ENCODE assay signal across 1 cellular context in the genomic region with DNA sequence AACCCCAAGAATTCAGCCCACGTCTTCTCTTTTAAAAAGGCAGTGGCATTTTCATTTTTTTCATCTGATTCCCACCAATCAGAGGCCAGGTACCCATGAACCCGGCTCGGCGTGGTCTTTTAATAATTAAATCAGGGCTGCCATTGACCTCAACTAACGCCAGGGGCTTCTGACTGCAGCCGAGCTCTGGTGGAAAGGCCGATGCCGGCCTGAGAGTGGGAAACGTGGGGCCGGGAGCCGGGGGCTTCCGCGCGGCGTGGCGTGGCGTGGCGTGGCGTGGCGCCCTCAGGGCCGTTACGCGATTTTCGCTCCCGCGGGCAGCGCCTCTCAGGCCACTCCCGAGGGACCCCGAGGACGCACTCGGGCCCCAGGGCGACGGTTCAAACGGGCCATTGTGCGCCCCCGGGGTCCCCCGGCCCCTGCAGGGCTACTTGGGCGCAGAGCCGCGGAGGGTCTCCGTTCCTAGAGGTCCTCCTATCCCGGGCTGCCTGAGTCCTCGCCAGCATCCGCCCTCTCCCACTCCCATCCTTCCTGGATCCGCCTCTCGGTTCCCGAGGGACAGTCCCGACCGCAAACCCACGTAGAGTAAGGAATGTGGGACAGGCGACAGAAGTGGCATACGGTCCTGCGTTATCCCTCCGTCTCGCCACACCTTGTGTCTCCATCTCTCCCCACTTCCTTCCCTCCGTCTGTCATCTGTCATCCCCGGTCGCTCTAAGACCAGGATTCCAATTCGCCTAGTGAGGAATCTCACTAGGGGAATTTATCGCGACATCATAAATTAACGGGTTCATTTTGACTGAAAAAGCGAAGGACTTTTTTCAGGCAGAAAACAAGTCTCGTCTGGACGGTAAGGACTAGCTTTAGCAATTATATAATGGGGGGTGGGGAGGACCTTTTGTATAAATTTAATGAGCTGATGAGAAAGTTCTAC.
TF ChIP-seq lines count a peak whose summit lies in the region.

No MANE protein-coding gene starts in this region.

TF ChIP-seq in HepG2, 621 proteins besides CTCF, POLR2A, EP300 and RAD21 (continued from another document and continues in another):
- TF ChIP-seq, protein P1, sequence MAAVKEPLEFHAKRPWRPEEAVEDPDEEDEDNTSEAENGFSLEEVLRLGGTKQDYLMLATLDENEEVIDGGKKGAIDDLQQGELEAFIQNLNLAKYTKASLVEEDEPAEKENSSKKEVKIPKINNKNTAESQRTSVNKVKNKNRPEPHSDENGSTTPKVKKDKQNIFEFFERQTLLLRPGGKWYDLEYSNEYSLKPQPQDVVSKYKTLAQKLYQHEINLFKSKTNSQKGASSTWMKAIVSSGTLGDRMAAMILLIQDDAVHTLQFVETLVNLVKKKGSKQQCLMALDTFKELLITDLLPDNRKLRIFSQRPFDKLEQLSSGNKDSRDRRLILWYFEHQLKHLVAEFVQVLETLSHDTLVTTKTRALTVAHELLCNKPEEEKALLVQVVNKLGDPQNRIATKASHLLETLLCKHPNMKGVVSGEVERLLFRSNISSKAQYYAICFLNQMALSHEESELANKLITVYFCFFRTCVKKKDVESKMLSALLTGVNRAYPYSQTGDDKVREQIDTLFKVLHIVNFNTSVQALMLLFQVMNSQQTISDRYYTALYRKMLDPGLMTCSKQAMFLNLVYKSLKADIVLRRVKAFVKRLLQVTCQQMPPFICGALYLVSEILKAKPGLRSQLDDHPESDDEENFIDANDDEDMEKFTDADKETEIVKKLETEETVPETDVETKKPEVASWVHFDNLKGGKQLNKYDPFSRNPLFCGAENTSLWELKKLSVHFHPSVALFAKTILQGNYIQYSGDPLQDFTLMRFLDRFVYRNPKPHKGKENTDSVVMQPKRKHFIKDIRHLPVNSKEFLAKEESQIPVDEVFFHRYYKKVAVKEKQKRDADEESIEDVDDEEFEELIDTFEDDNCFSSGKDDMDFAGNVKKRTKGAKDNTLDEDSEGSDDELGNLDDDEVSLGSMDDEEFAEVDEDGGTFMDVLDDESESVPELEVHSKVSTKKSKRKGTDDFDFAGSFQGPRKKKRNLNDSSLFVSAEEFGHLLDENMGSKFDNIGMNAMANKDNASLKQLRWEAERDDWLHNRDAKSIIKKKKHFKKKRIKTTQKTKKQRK (IDR thresholded peaks at IDR 0.05; ENCODE audit: low read length), result no peak
- no peak for TF ChIP-seq NR2F1 (CRISPR knock-in tag; IDR thresholded peaks at IDR 0.05)
- TF ChIP-seq PRPF4 (IDR thresholded peaks at IDR 0.05; ENCODE audit: low read depth, low read length, poor library complexity, severe bottlenecking), result no peak
- TF ChIP-seq, protein P2, sequence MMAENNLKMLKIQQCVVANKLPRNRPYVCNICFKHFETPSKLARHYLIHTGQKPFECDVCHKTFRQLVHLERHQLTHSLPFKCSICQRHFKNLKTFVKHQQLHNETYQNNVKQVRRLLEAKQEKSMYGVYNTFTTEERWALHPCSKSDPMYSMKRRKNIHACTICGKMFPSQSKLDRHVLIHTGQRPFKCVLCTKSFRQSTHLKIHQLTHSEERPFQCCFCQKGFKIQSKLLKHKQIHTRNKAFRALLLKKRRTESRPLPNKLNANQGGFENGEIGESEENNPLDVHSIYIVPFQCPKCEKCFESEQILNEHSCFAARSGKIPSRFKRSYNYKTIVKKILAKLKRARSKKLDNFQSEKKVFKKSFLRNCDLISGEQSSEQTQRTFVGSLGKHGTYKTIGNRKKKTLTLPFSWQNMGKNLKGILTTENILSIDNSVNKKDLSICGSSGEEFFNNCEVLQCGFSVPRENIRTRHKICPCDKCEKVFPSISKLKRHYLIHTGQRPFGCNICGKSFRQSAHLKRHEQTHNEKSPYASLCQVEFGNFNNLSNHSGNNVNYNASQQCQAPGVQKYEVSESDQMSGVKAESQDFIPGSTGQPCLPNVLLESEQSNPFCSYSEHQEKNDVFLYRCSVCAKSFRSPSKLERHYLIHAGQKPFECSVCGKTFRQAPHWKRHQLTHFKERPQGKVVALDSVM (CRISPR knock-in tag; IDR thresholded peaks at IDR 0.05), result 0 out of 2 replicates have a peak, but pooled peaks have one; percentile 26
- peak; percentile 50; the same call in 1 of the 2 replicates for TF ChIP-seq ZNF776 (CRISPR knock-in tag; IDR thresholded peaks at IDR 0.05)
- no peak for TF ChIP-seq FOXJ3 (CRISPR knock-in tag; IDR thresholded peaks at IDR 0.05; ENCODE audit: borderline replicate concordance)
- peak; percentile 91; the same call in 1 of the 2 replicates for TF ChIP-seq MTA1 (CRISPR knock-in tag; IDR thresholded peaks at IDR 0.05; ENCODE audit: borderline replicate concordance)
- TF ChIP-seq ZNF501 (CRISPR knock-in tag; IDR thresholded peaks at IDR 0.05), result peak; percentile 80
- TF ChIP-seq, protein P3, sequence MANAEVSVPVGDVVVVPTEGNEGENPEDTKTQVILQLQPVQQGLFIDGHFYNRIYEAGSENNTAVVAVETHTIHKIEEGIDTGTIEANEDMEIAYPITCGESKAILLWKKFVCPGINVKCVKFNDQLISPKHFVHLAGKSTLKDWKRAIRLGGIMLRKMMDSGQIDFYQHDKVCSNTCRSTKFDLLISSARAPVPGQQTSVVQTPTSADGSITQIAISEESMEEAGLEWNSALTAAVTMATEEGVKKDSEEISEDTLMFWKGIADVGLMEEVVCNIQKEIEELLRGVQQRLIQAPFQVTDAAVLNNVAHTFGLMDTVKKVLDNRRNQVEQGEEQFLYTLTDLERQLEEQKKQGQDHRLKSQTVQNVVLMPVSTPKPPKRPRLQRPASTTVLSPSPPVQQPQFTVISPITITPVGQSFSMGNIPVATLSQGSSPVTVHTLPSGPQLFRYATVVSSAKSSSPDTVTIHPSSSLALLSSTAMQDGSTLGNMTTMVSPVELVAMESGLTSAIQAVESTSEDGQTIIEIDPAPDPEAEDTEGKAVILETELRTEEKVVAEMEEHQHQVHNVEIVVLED (CRISPR knock-in tag; IDR thresholded peaks at IDR 0.05; ENCODE audit: borderline replicate concordance), result peak; percentile 49; the same call in 1 of the 2 replicates
- no peak for TF ChIP-seq PATZ1 (CRISPR knock-in tag; IDR thresholded peaks at IDR 0.05)
- no peak for TF ChIP-seq ZNF639 (CRISPR knock-in tag; conservative IDR thresholded peaks at IDR 0.05)
- TF ChIP-seq, protein P4, sequence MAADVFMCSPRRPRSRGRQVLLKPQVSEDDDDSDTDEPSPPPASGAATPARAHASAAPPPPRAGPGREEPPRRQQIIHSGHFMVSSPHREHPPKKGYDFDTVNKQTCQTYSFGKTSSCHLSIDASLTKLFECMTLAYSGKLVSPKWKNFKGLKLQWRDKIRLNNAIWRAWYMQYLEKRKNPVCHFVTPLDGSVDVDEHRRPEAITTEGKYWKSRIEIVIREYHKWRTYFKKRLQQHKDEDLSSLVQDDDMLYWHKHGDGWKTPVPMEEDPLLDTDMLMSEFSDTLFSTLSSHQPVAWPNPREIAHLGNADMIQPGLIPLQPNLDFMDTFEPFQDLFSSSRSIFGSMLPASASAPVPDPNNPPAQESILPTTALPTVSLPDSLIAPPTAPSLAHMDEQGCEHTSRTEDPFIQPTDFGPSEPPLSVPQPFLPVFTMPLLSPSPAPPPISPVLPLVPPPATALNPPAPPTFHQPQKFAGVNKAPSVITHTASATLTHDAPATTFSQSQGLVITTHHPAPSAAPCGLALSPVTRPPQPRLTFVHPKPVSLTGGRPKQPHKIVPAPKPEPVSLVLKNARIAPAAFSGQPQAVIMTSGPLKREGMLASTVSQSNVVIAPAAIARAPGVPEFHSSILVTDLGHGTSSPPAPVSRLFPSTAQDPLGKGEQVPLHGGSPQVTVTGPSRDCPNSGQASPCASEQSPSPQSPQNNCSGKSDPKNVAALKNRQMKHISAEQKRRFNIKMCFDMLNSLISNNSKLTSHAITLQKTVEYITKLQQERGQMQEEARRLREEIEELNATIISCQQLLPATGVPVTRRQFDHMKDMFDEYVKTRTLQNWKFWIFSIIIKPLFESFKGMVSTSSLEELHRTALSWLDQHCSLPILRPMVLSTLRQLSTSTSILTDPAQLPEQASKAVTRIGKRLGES (CRISPR knock-in tag; IDR thresholded peaks at IDR 0.05; ENCODE audit: borderline replicate concordance), result no peak
- no peak for TF ChIP-seq ZNF510 (CRISPR knock-in tag; IDR thresholded peaks at IDR 0.05; ENCODE audit: low read depth)
- TF ChIP-seq ZNF550 (CRISPR knock-in tag; IDR thresholded peaks at IDR 0.05; ENCODE audit: borderline replicate concordance), result 0 out of 2 replicates have a peak, but pooled peaks have one; percentile 62
- TF ChIP-seq HDAC2 (CRISPR knock-in tag; IDR thresholded peaks at IDR 0.05), result 0 out of 2 replicates have a peak, but pooled peaks have one; percentile 29
- no peak for TF ChIP-seq ZSCAN30 (CRISPR knock-in tag; IDR thresholded peaks at IDR 0.05)
- peak; percentile 15; the same call in 1 of the 2 replicates for TF ChIP-seq ZFP82 (CRISPR knock-in tag; IDR thresholded peaks at IDR 0.05; ENCODE audit: borderline replicate concordance)
- TF ChIP-seq ZNF792 (CRISPR knock-in tag; IDR thresholded peaks at IDR 0.05), result no peak
- peak; percentile 23; the same call in 1 of the 2 replicates for TF ChIP-seq AKAP8 (CRISPR knock-in tag; IDR thresholded peaks at IDR 0.05)
- TF ChIP-seq POLR2G (IDR thresholded peaks at IDR 0.05; ENCODE audit: low read depth, low read length), result peak; percentile 76
- TF ChIP-seq, protein P5, sequence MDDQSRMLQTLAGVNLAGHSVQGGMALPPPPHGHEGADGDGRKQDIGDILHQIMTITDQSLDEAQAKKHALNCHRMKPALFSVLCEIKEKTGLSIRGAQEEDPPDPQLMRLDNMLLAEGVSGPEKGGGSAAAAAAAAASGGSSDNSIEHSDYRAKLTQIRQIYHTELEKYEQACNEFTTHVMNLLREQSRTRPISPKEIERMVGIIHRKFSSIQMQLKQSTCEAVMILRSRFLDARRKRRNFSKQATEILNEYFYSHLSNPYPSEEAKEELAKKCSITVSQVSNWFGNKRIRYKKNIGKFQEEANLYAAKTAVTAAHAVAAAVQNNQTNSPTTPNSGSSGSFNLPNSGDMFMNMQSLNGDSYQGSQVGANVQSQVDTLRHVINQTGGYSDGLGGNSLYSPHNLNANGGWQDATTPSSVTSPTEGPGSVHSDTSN (CRISPR knock-in tag; IDR thresholded peaks at IDR 0.05; ENCODE audit: borderline replicate concordance), result no peak
- TF ChIP-seq ZBTB26 (CRISPR knock-in tag; IDR thresholded peaks at IDR 0.05; ENCODE audit: borderline replicate concordance), result 0 out of 2 replicates have a peak, but pooled peaks have one; percentile 57
- no peak for TF ChIP-seq ZNF629 (CRISPR knock-in tag; conservative IDR thresholded peaks at IDR 0.05)
- 0 out of 2 replicates have a peak, but pooled peaks have one; percentile 7 for TF ChIP-seq HOXD1 (CRISPR knock-in tag; IDR thresholded peaks at IDR 0.05)
- TF ChIP-seq, protein P6, sequence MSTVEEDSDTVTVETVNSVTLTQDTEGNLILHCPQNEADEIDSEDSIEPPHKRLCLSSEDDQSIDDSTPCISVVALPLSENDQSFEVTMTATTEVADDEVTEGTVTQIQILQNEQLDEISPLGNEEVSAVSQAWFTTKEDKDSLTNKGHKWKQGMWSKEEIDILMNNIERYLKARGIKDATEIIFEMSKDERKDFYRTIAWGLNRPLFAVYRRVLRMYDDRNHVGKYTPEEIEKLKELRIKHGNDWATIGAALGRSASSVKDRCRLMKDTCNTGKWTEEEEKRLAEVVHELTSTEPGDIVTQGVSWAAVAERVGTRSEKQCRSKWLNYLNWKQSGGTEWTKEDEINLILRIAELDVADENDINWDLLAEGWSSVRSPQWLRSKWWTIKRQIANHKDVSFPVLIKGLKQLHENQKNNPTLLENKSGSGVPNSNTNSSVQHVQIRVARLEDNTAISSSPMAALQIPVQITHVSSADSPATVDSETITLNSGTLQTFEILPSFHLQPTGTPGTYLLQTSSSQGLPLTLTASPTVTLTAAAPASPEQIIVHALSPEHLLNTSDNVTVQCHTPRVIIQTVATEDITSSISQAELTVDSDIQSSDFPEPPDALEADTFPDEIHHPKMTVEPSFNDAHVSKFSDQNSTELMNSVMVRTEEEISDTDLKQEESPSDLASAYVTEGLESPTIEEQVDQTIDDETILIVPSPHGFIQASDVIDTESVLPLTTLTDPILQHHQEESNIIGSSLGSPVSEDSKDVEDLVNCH (CRISPR knock-in tag; IDR thresholded peaks at IDR 0.05), result peak; percentile 59; the same call in 1 of the 2 replicates
- no peak for TF ChIP-seq ZNF652 (CRISPR knock-in tag; IDR thresholded peaks at IDR 0.05; ENCODE audit: borderline replicate concordance, low read depth)
- TF ChIP-seq, protein P7, sequence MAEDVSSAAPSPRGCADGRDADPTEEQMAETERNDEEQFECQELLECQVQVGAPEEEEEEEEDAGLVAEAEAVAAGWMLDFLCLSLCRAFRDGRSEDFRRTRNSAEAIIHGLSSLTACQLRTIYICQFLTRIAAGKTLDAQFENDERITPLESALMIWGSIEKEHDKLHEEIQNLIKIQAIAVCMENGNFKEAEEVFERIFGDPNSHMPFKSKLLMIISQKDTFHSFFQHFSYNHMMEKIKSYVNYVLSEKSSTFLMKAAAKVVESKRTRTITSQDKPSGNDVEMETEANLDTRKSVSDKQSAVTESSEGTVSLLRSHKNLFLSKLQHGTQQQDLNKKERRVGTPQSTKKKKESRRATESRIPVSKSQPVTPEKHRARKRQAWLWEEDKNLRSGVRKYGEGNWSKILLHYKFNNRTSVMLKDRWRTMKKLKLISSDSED (CRISPR knock-in tag; IDR thresholded peaks at IDR 0.05), result 0 out of 2 replicates have a peak, but pooled peaks have one; percentile 23
- no peak for TF ChIP-seq NBN (conservative IDR thresholded peaks at IDR 0.05)
